16 cellular contexts compared by ENCODE assay signal in the genomic region with DNA sequence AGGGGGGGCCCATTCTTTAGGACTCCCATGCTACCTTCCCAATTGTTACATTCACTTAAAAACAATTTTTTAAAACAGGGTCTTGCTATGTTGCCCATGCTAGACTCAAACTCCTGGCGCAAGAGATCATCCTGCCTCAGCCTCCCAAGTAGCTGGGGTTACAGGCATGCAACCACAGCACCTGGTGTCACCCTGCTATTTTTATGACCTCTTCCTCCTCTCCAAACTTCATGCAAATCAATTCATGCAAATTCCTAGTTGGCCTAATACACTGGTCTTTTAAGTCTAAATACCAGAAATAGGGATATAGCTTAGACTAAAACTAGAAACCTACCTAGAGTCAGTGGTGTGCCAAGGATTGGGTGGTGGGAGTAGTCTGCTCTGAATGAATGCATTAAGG. TPM values are rescaled to one million over a fixed set of nuclear protein-coding genes. Genes with fewer than 3 reads are reported as not detected.
DNase-seq lines count a peak whose midpoint lies in the region; ATAC-seq, FAIRE-seq and TF ChIP-seq lines count a peak whose summit lies in the region.
"Had no signal": no experiment of that assay in that cellular context is flagged by ENCODE, and none has a peak within 500 bp of the region (broad histone marks: within the 10 kb centered on the region; RNA-seq: fewer than 3 reads in every experiment).

No MANE protein-coding gene starts in this region.

- ATAC-seq in GM21367 (IDR thresholded peaks at IDR 0.05; ENCODE audit: unreplicated experiment) (peak; percentile 76), HG03103 (IDR thresholded peaks at IDR 0.05; ENCODE audit: low read depth, unreplicated experiment) (peak; percentile 67)
- ATAC-seq: psoas muscle had no signal

- no TSS peak for BruUV-seq in OCI-LY7 (replicated peaks; lab: Mats Ljungman, UMichigan)

- DNase-seq in GM18507 (ENCODE audit: extremely low spot score, insufficient read length, low read depth) (no peak), OCI-LY7 (ENCODE audit: low spot score) (peak; percentile 85), NOMO-1 treated with dmso at 0.1 percent for 144 hours (lab: John Stamatoyannopoulos, UW; ENCODE audit: unreplicated experiment) (no peak), HuH-7 (ENCODE audit: low spot score) (no peak), NCI-H345 (lab: John Stamatoyannopoulos, UW) (no peak), GM19240 (ENCODE audit: insufficient read length, low spot score) (no peak)
- DNase-seq: activated naive CD8-positive, alpha-beta T cell treated with anti-CD3 and anti-CD28 coated beads for 36 hours; BE2C; midbrain; psoas muscle; stimulated activated CD4-positive, alpha-beta T cell treated with anti-CD3 and anti-CD28 coated beads, Interleukin-1b, Interleukin-23, amount 100 ng/mL, for 48 hours; stimulated activated naive CD4-positive, alpha-beta T cell had no signal

- intact Hi-C loops in OCI-LY7 (cut with micrococcal nuclease; ENCODE audit: unreplicated experiment): loop anchor here (1.0 kb wide), 1 partner anchor 22 kb away; no protein-coding TSS in a partner anchor

- H3K36me3 ChIP-seq in OCI-LY7 (ENCODE audit: insufficient read depth, low read length): no peaks in the 10 kb centered on the region
- H3K36me3 ChIP-seq: BE2C had no signal

- peak overlapping the region; percentile 78 for H3K4me2 ChIP-seq in OCI-LY7 (ENCODE audit: low read length)

- no peaks in the 10 kb centered on the region for H4K20me1 ChIP-seq in OCI-LY7 (ENCODE audit: insufficient read depth, low read length)

- TF ChIP-seq CTCF in OCI-LY7 (conservative IDR thresholded peaks at IDR 0.05; ENCODE audit: low read length): no peak

- peak overlapping the region; percentile 90 for H3K27ac ChIP-seq in OCI-LY7 (ENCODE audit: low read depth, low read length, poor library complexity, severe bottlenecking)
- H3K27ac ChIP-seq: psoas muscle, RWPE1 had no signal

- FAIRE-seq in GM18507 (lab: Jason Lieb, UNC): peak; percentile 82
- FAIRE-seq: TTC549 had no signal

- peaks cover 9% of the 10 kb centered on the region; the same call in 1 of the 2 replicates for H3K9me3 ChIP-seq in OCI-LY7 (ENCODE audit: low read length)
- H3K9me3 ChIP-seq: BE2C, psoas muscle had no signal

- POLR2A ChIA-PET in OCI-LY7 (lab: Charles Lee): interaction anchor here (0.5 to 1.7 kb wide), 11 partner anchors 21 to 1700 kb away, joined by 3 to 16 read pairs (median 4); partner anchors contain the start of gene CDKN2C

- no peaks in the 10 kb centered on the region for H3K9me2 ChIP-seq in OCI-LY7 (ENCODE audit: insufficient read depth, low read length)

- no peaks in the 10 kb centered on the region for H3K79me2 ChIP-seq in OCI-LY7 (ENCODE audit: insufficient read depth, low read depth, low read length)

- H3K4me3 ChIP-seq in OCI-LY7 (ENCODE audit: low read depth, low read length, poor library complexity, severe bottlenecking): peak overlapping the region; percentile 53
- H3K4me3 ChIP-seq: psoas muscle had no signal

- CTCF ChIA-PET in OCI-LY7 (lab: Charles Lee; ENCODE audit: unreplicated experiment): interaction anchor here (1.0 kb wide), 1 partner anchor 55 kb away, joined by 3 read pairs; no protein-coding TSS in a partner anchor

- peak overlapping the region; percentile 93 for H2AFZ ChIP-seq in OCI-LY7 (ENCODE audit: low read length)

- peaks cover 32% of the 10 kb centered on the region for H3K4me1 ChIP-seq in OCI-LY7 (ENCODE audit: insufficient read depth, low read length, poor library complexity, severe bottlenecking)
- H3K4me1 ChIP-seq: BE2C, psoas muscle had no signal

RNA-seq across cellular contexts. Expression of gene CDKN2C, which starts 30.1 kb away (rescaled TPM):
- total RNA-seq in OCI-LY7 (2014; rRNA removed; shearing (Covaris generic)): 46.6 and 55.6 TPM in 2 replicates
- total RNA-seq in OCI-LY7 (2022): 71.0 and 81.2 TPM in 2 replicates

RNA-seq across cellular contexts. Expression of gene FAF1, which starts 40.1 kb away (rescaled TPM):
- 42.3 and 57.5 TPM in 2 replicates for total RNA-seq in OCI-LY7 (2014; rRNA removed; shearing (Covaris generic))
- total RNA-seq in OCI-LY7 (2022): 113 and 114 TPM in 2 replicates
